In the genomic region with DNA sequence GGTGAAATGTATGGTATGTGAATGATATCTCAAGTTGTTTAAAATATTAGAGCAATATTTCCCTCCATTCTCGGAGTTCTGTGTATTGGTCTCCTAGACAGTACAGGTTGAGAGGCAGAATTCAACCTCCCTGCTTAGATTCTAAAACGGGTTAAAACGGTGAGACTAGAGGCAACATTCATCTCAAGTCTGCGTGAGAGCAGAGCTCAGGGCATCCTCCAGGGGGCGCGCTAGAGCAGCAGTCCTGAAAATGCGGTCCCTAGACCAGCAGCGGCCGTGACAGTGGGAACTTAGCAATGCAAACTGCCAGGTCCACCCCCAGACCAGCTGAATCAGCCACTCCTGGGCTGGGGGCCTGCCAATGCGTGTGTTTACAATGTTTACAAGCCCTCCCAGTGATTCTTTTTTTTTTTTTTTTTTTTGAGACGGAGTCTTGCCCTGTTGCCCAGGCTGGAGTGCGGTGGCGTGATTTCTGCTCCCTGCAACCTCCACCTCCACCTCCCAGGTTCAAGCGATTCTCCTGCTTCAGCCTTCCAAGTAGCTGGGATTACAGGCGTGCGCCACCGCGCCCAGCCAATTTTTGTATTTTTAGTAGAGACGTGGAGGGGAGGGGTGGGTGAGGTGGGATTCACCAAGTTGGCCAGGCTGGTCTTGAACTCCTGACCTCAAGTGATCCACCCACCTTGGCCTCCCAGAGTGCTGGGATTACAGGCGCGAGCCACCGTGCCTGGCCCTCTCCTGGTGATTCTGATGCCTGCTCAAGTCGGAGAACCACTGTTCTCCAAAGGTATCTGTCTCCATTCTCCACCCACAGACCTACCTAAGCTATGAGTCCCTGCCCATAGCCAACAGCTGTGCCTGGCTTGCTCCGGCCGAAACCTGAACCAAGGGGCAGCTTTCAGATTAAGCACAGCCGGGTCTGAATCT, we compare ENCODE assay signal across 1 cellular context.
TF ChIP-seq lines count a peak whose summit lies in the region.

No MANE protein-coding gene starts in this region.

TF ChIP-seq in HepG2, 621 proteins besides CTCF, POLR2A, EP300 and RAD21 (continued from another document):
- TF ChIP-seq, protein P1, sequence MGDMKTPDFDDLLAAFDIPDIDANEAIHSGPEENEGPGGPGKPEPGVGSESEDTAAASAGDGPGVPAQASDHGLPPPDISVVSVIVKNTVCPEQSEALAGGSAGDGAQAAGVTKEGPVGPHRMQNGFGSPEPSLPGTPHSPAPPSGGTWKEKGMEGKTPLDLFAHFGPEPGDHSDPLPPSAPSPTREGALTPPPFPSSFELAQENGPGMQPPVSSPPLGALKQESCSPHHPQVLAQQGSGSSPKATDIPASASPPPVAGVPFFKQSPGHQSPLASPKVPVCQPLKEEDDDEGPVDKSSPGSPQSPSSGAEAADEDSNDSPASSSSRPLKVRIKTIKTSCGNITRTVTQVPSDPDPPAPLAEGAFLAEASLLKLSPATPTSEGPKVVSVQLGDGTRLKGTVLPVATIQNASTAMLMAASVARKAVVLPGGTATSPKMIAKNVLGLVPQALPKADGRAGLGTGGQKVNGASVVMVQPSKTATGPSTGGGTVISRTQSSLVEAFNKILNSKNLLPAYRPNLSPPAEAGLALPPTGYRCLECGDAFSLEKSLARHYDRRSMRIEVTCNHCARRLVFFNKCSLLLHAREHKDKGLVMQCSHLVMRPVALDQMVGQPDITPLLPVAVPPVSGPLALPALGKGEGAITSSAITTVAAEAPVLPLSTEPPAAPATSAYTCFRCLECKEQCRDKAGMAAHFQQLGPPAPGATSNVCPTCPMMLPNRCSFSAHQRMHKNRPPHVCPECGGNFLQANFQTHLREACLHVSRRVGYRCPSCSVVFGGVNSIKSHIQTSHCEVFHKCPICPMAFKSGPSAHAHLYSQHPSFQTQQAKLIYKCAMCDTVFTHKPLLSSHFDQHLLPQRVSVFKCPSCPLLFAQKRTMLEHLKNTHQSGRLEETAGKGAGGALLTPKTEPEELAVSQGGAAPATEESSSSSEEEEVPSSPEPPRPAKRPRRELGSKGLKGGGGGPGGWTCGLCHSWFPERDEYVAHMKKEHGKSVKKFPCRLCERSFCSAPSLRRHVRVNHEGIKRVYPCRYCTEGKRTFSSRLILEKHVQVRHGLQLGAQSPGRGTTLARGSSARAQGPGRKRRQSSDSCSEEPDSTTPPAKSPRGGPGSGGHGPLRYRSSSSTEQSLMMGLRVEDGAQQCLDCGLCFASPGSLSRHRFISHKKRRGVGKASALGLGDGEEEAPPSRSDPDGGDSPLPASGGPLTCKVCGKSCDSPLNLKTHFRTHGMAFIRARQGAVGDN (CRISPR knock-in tag; IDR thresholded peaks at IDR 0.05) = peak; percentile 43
